18 cellular contexts compared by ENCODE assay signal in the genomic region with DNA sequence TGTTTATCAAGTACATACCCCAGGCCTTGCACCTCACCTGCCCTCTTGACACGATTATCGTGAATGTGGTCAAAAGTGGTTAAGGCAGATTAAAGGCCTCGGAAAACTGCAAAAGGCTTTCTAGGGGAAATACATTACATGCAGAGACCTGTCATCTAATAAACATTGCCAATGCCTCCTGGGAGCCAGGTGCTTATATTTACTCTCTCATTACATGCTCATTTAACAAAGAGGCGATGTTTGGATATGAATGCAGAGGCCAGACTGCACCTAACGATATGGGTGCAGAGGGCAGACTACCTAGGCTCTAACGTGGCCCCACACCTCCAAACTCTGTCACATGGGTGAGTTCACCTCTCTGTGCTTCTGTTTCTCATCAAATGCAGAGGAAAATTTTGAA.
"Had no signal": no experiment of that assay in that cellular context is flagged by ENCODE, and none has a peak within 500 bp of the region (broad histone marks: within the 10 kb centered on the region; RNA-seq: fewer than 3 reads in every experiment).

No MANE protein-coding gene starts in this region.

- ATAC-seq: activated T-cell treated with anti-CD3 and anti-CD28 coated beads, Interleukin-2, amount 50 U/mL, for 4 hours; gastrocnemius medialis; heart left ventricle; left cardiac atrium; natural killer cell treated with Interleukin-12 subunit alpha and Interleukin-12 subunit beta and Interleukin-15 and Interleukin-18, amount 100 ng/mL, for 72 hours; right cardiac atrium had no signal

- DNase-seq: activated CD4-positive, alpha-beta memory T cell treated with anti-CD3 and anti-CD28 coated beads, Interleukin-2, amount 10 ng/mL, durations not matched to agents 7 days and 5 days; activated CD4-positive, alpha-beta T cell treated with anti-CD3 and anti-CD28 coated beads for 4 hours; activated effector memory CD4-positive, alpha-beta T cell treated with Interleukin-2 at 50 U/mL for 16 hours; activated naive CD4-positive, alpha-beta T cell treated with anti-CD3 and anti-CD28 coated beads, Interleukin-2, amount 50 U/mL, for 16 hours; activated T-cell treated with anti-CD3 and anti-CD28 coated beads, Interleukin-2, amount 50 U/mL, for 4 hours; dorsolateral prefrontal cortex; erythroblast; gastrocnemius medialis; heart left ventricle; immature natural killer cell; left cardiac atrium; right cardiac atrium; stimulated activated CD4-positive, alpha-beta T cell treated with anti-CD3 and anti-CD28 coated beads, Interleukin-4, amount 100 ng/mL, for 24 hours; stimulated activated naive CD4-positive, alpha-beta T cell; substantia nigra; uterus; WERI-Rb-1 had no signal
